Comparison of ENCODE assay signal across 24 cellular contexts in genomic region chr6:46828939-46829338, GRCh38. TPM values are rescaled to one million over a fixed set of nuclear protein-coding genes. Genes with fewer than 3 reads are reported as not detected.
"Had no signal": no experiment of that assay in that cellular context is flagged by ENCODE, and none has a peak within 500 bp of the region (broad histone marks: within the 10 kb centered on the region; RNA-seq: fewer than 3 reads in every experiment).

No MANE protein-coding gene starts in this region.

- H3K4me3 ChIP-seq: PC-9, Peyer's patch, SJCRH30, SK-N-MC had no signal

- H3K27me3 ChIP-seq: Peyer's patch, SJCRH30 had no signal

- DNase-seq: IMR-90, Karpas-422, KG1, MM.1S, NCI-H1092 treated with DMSO at 0.1 percent for 48 hours, NCI-H1436, NCI-H187, NCI-H2029, NCI-H2081 treated with DMSO at 0.1 percent for 48 hours, NCI-H2171, NCI-H226, NCI-H446, NCI-H510A, NCI-H524 treated with DMSO at 0.1 percent for 48 hours, NCI-H69, NCI-H774, OCI-M1, PC-9, Peyer's patch, SHP77 treated with DMSO at 0.1 percent for 48 hours, SJCRH30 had no signal

- H3K9me3 ChIP-seq: Peyer's patch, SJCRH30 had no signal

- H3K27ac ChIP-seq: PC-9, Peyer's patch, SJCRH30, SK-N-MC had no signal

- H3K4me2 ChIP-seq: PC-9 had no signal

- H3K36me3 ChIP-seq: SJCRH30 had no signal

- H3K4me1 ChIP-seq: SJCRH30 had no signal

- H2AFZ ChIP-seq: PC-9 had no signal

RNA-seq across cellular contexts. Expression of gene MEP1A, which starts 35.8 kb away (rescaled TPM):
- total RNA-seq: IMR-90, PC-9, Right ventricle myocardium inferior, RPMI7951, SJCRH30 had no signal
- polyA plus RNA-seq: IMR-90 had no signal
